16 cellular contexts compared by ENCODE assay signal in the genomic region with DNA sequence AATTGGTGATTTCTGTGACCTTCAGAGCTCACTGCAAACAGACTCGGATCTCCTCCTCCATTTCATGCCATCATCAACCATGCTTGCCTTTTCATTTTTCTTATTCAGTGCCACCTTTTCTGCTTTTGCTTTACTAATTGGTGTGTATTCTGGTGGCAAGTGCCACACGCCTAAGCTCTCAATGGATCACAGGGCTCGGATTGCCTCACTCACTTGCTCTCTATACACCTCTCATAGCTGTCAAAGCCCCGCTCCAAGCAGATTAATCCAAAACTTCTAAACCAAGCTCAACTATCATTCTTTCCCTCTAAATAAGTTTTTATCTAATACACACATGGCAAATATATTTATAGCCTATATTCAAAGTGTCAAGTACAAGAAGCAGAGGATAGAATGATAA.
"Had no signal": no experiment of that assay in that cellular context is flagged by ENCODE, and none has a peak within 500 bp of the region (broad histone marks: within the 10 kb centered on the region; RNA-seq: fewer than 3 reads in every experiment).

No MANE protein-coding gene starts in this region.

- H3K4me3 ChIP-seq: breast epithelium, prostate gland, right lobe of liver, smooth muscle cell, suprapubic skin had no signal

- H3K9me3 ChIP-seq: breast epithelium, prostate gland, right lobe of liver, suprapubic skin had no signal

- H3K27me3 ChIP-seq: breast epithelium, right lobe of liver, suprapubic skin had no signal

- H3K36me3 ChIP-seq: breast epithelium, prostate gland, right lobe of liver had no signal

- DNase-seq: activated CD4-positive, alpha-beta T cell treated with anti-CD3 and anti-CD28 coated beads, Interleukin-2, amount 50 U/mL, for 48 hours; activated CD4-positive, CD25-positive, alpha-beta regulatory T cell treated with anti-CD3 and anti-CD28 coated beads, Interleukin-2, amount 50 U/mL, for 72 hours; activated naive CD4-positive, alpha-beta T cell treated with Interleukin-2 at 50 U/mL for 16 hours; aorta; dermis blood vessel endothelial cell; effector memory CD8-positive, alpha-beta T cell; right lobe of liver; T-cell; T1000 had no signal

- ATAC-seq: activated T-helper 17 cell treated with anti-CD3 and anti-CD28 coated beads, Interleukin-2, amount 50 U/mL, for 72 hours; effector memory CD8-positive, alpha-beta T cell; left lobe of liver; right lobe of liver; T-cell had no signal

- H3K4me2 ChIP-seq: smooth muscle cell had no signal

- H3K4me1 ChIP-seq: breast epithelium, suprapubic skin had no signal

- H3K27ac ChIP-seq: breast epithelium, epithelial cell of prostate, prostate gland, right lobe of liver, suprapubic skin had no signal
